1 cellular context compared by ENCODE assay signal in the genomic region with DNA sequence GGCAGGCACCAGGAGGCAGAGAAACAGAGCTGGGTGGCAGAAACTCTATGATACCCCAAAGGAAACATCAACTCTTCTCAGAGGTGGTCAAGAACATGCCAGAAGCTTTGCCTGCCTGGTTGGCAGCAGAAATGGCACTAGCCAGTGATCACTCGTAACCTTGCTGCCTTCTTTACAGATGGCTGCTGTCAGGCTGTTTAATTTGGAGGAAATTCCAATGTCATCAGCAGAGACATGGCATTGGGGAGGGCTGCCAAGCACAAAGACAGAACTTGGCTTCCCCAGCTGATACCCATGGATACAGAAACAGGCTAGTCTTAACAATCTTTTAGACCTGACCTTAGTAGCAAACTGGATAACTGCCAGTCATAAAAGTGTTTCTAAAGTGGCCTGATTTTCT.
TF ChIP-seq lines count a peak whose summit lies in the region.

No MANE protein-coding gene starts in this region.

TF ChIP-seq in HepG2, 621 proteins besides CTCF, POLR2A, EP300 and RAD21 (continued from another document):
- TF ChIP-seq, protein P1, sequence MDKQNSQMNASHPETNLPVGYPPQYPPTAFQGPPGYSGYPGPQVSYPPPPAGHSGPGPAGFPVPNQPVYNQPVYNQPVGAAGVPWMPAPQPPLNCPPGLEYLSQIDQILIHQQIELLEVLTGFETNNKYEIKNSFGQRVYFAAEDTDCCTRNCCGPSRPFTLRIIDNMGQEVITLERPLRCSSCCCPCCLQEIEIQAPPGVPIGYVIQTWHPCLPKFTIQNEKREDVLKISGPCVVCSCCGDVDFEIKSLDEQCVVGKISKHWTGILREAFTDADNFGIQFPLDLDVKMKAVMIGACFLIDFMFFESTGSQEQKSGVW (CRISPR knock-in tag; IDR thresholded peaks at IDR 0.05; ENCODE audit: borderline replicate concordance), result no peak
- TF ChIP-seq ZNF354B (CRISPR knock-in tag; IDR thresholded peaks at IDR 0.05), result no peak
- no peak for TF ChIP-seq ZNF556 (CRISPR knock-in tag; IDR thresholded peaks at IDR 0.05; ENCODE audit: borderline replicate concordance)
- TF ChIP-seq ZNF30 (CRISPR knock-in tag; IDR thresholded peaks at IDR 0.05), result no peak
- no peak for TF ChIP-seq ZNF274 (CRISPR knock-in tag; IDR thresholded peaks at IDR 0.05)
- TF ChIP-seq ERF (CRISPR knock-in tag; IDR thresholded peaks at IDR 0.05), result no peak
- no peak for TF ChIP-seq SAFB2 (CRISPR knock-in tag; IDR thresholded peaks at IDR 0.05; ENCODE audit: borderline replicate concordance, low read depth)
- no peak for TF ChIP-seq SRF (IDR thresholded peaks at IDR 0.05; ENCODE audit: low read depth, low read length)
- TF ChIP-seq CREB1 (IDR thresholded peaks at IDR 0.05), result no peak
- no peak for TF ChIP-seq CREB1 (CRISPR knock-in tag; IDR thresholded peaks at IDR 0.05)
- TF ChIP-seq ZNF530 (CRISPR knock-in tag; IDR thresholded peaks at IDR 0.05; ENCODE audit: low read depth), result no peak
- TF ChIP-seq ZNF460 (CRISPR knock-in tag; IDR thresholded peaks at IDR 0.05; ENCODE audit: borderline replicate concordance), result no peak
- TF ChIP-seq TARDBP (CRISPR knock-in tag; IDR thresholded peaks at IDR 0.05), result no peak
- TF ChIP-seq ZMYM4 (CRISPR knock-in tag; IDR thresholded peaks at IDR 0.05), result no peak
- TF ChIP-seq, protein P2, sequence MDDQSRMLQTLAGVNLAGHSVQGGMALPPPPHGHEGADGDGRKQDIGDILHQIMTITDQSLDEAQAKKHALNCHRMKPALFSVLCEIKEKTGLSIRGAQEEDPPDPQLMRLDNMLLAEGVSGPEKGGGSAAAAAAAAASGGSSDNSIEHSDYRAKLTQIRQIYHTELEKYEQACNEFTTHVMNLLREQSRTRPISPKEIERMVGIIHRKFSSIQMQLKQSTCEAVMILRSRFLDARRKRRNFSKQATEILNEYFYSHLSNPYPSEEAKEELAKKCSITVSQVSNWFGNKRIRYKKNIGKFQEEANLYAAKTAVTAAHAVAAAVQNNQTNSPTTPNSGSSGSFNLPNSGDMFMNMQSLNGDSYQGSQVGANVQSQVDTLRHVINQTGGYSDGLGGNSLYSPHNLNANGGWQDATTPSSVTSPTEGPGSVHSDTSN (CRISPR knock-in tag; IDR thresholded peaks at IDR 0.05; ENCODE audit: borderline replicate concordance), result no peak
